31 cellular contexts compared by ENCODE assay signal in the genomic region with DNA sequence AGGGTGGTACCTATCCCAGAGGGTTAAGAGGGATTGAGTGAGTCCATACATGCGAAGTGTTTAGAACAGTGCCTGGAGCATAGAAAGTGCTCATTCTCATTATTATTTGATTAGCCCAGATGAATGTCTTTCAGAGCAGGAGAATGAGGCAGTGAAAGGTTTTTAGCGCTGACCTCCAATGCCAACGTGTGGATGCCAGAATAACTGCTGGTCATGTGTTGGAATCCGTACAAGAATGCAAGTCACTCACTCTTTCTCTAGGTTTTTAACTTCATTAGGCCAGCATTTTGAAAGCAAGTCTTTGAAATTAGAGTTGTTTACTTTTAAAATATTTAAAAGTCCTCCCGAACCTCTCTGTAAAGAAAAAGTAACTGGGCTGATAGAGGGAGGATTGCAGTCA.
"Had no signal": no experiment of that assay in that cellular context is flagged by ENCODE, and none has a peak within 500 bp of the region (broad histone marks: within the 10 kb centered on the region; RNA-seq: fewer than 3 reads in every experiment).

No MANE protein-coding gene starts in this region.

- H3K36me3 ChIP-seq: adrenal gland, SJSA1 had no signal

- H3K9me3 ChIP-seq: adrenal gland, SJSA1 had no signal

- H3K27me3 ChIP-seq: SJSA1 had no signal

- H3K4me1 ChIP-seq: adrenal gland, SJSA1 had no signal

- ATAC-seq: activated CD8-positive, alpha-beta T cell treated with anti-CD3 and anti-CD28 coated beads for 36 hours; activated naive CD4-positive, alpha-beta T cell treated with anti-CD3 and anti-CD28 coated beads, Interleukin-2, amount 50 U/mL, for 72 hours; activated T-cell treated with anti-CD3 and anti-CD28 coated beads, Interleukin-2, amount 50 U/mL, for 72 hours; activated T-helper 17 cell treated with anti-CD3 and anti-CD28 coated beads, Interleukin-2, amount 50 U/mL, for 72 hours; K562; Panc1 had no signal

- H3K4me3 ChIP-seq: adrenal gland, K562, SJSA1 had no signal

- DNase-seq: activated B cell treated with CpG ODN at 0.5 μM for 24 hours; activated CD4-positive, alpha-beta T cell treated with anti-CD3 and anti-CD28 coated beads for 1 hour; activated CD4-positive, alpha-beta T cell treated with anti-CD3 and anti-CD28 coated beads for 48 hours; activated CD4-positive, alpha-beta T cell treated with anti-CD3 and anti-CD28 coated beads, Interleukin-2, amount 50 U/mL, for 4 hours; activated CD8-positive, alpha-beta T cell treated with anti-CD3 and anti-CD28 coated beads for 36 hours; activated gamma-delta T cell treated with Interleukin-2 at 50 U/mL for 16 hours; activated naive CD4-positive, alpha-beta T cell treated with anti-CD3 and anti-CD28 coated beads for 36 hours; activated T-cell treated with anti-CD3 and anti-CD28 coated beads, Interleukin-2, amount 50 U/mL, for 1 hour; activated T-cell treated with anti-CD3 and anti-CD28 coated beads, Interleukin-2, amount 50 U/mL, for 72 hours; adrenal gland; caudate nucleus; NCI-H1048; NCI-H1105 treated with DMSO at 0.1 percent for 48 hours; NCI-H1436; NCI-H1694; NCI-H1930; NCI-H2081 treated with DMSO at 0.1 percent for 48 hours; NCI-H226; NCI-H446 treated with DMSO at 0.1 percent for 48 hours; RPMI8226; SHP77 treated with DMSO at 0.1 percent for 48 hours; SW 1271; T-helper 1 cell; T-helper 2 cell; T-helper 9 cell had no signal

- H3K27ac ChIP-seq: adrenal gland, SJSA1, VCaP had no signal
